ENCODE assay signal across 9 cellular contexts in the genomic region with DNA sequence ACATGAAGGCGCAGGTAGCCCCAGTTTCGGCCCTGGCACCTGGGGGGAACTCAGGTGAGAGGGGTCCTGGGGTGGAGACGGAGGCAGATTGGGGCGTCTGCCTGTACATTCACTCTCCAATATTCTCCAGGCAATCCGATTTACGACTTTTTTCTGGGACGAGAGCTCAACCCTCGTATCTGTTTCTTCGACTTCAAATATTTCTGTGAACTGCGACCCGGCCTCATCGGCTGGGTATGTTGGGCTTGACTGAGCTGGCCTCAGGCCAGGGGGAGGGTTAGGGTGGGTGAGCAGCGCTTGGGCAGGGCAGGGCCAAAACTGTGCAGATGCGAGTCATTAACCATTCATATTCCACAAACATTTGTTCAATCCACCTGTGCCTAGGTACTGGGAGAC. TPM values are rescaled to one million over a fixed set of nuclear protein-coding genes. Genes with fewer than 3 reads are reported as not detected.
A peak's percentile ranks its signal among the peaks of the same experiment; 100 is the strongest.
DNase-seq lines count a peak whose midpoint lies in the region; ATAC-seq and TF ChIP-seq lines count a peak whose summit lies in the region.
"Had no signal": no experiment of that assay in that cellular context is flagged by ENCODE, and none has a peak within 500 bp of the region (broad histone marks: within the 10 kb centered on the region; RNA-seq: fewer than 3 reads in every experiment).

No MANE protein-coding gene starts in this region.

- ATAC-seq in mucosa of descending colon (no peak), GM18858 (IDR thresholded peaks at IDR 0.05; ENCODE audit: unreplicated experiment) (no peak)

- H3K4me3 ChIP-seq in AG04450 (ENCODE audit: low read depth, low read length) (peak overlapping the region; percentile 62), HFF-Myc (replicated peaks; ENCODE audit: low read depth, low read length) (peak overlapping the region; percentile 52), astrocyte of the spinal cord (ENCODE audit: low read depth, low read length) (peak overlapping the region; percentile 54), mucosa of descending colon (no peak overlapping the region)
- H3K4me3 ChIP-seq: SJCRH30 had no signal

- H3K36me3 ChIP-seq in mucosa of descending colon (ENCODE audit: low read depth) = no peaks in the 10 kb centered on the region

- peaks cover 3% of the 10 kb centered on the region; the same call in 1 of the 2 replicates for H3K9me3 ChIP-seq in AG04450 (ENCODE audit: control insufficient read depth, insufficient read depth, low read length)
- no peaks in the 10 kb centered on the region for H3K9me3 ChIP-seq in mucosa of descending colon
- H3K9me3 ChIP-seq: SJCRH30 had no signal

- POLR2A ChIA-PET in AG04450 (lab: Yijun Ruan, JAX) = interaction anchor here (1.2 kb wide), 1 partner anchor 9 kb away, joined by 3 read pairs; a partner anchor contains a TSS

- TF ChIP-seq CTCF in AG04450 (IDR thresholded peaks at IDR 0.05; ENCODE audit: low read depth, low read length) (no peak), HFF-Myc (IDR thresholded peaks at IDR 0.05; ENCODE audit: low read depth, low read length, missing control alignments) (no peak), astrocyte of the spinal cord (IDR thresholded peaks at IDR 0.05; ENCODE audit: low read depth, low read length) (no peak), mucosa of descending colon (IDR thresholded peaks at IDR 0.05) (no peak)

- DNase-seq in AG04450 (ENCODE audit: low read depth, low spot score) (no peak), HFF-Myc (ENCODE audit: extremely low read depth, low read depth) (no peak), astrocyte of the spinal cord (ENCODE audit: low read depth, low spot score) (no peak), mucosa of gallbladder (ENCODE audit: low spot score) (peak; percentile 17), mucosa of descending colon (no peak), AG08396 (ENCODE audit: low spot score) (no peak)
- DNase-seq in activated CD8-positive, alpha-beta memory T cell treated with anti-CD3 and anti-CD28 coated beads, Interleukin-2, amount 50 U/mL, for 48 hours = no peak
- DNase-seq: SJCRH30 had no signal

- no peaks in the 10 kb centered on the region for H3K27me3 ChIP-seq in AG04450 (ENCODE audit: control insufficient read depth, insufficient read depth, low read length)
- H3K27me3 ChIP-seq: SJCRH30 had no signal

- CTCF ChIA-PET in AG04450 (lab: Charles Lee) = interaction anchor here (1.0 to 1.3 kb wide), 5 partner anchors 9 to 28 kb away, joined by 4 to 6 read pairs (median 4); a partner anchor contains a TSS

- intact Hi-C loops in mucosa of descending colon (cut with DNase I, micrococcal nuclease) = no loop called here

- in situ Hi-C loops in astrocyte of the spinal cord (cut with HindIII; ENCODE audit: low sequenced_read_pairs) = no loop called here

- H3K27ac ChIP-seq in AG04450 (ENCODE audit: low read depth, low read length) = no peak overlapping the region
- H3K27ac ChIP-seq: SJCRH30 had no signal

- H3K4me1 ChIP-seq in mucosa of descending colon (ENCODE audit: low read depth) = peaks cover 34% of the 10 kb centered on the region

RNA-seq across cellular contexts. Expression of a gene that starts 1.7 kb away (rescaled TPM):
- polyA plus RNA-seq in AG04450 (2011; rRNA removed) = 10.3 and 15.1 TPM in 2 replicates
- 11.6 and 20.0 TPM in 2 replicates for polyA minus RNA-seq in AG04450 (2011; rRNA and poly(A)+ RNA removed)
- total RNA-seq in mucosa of gallbladder = 184 TPM
- 10 to 100 TPM; 13.1 to 25.7 (median 23.6) TPM for total RNA-seq in mucosa of descending colon

RNA-seq across cellular contexts. Expression of a gene that starts 4.1 kb away (rescaled TPM):
- polyA plus RNA-seq in AG04450 (2011; rRNA removed) = 3.1 and 3.6 TPM in 2 replicates
- polyA minus RNA-seq in AG04450 (2011; rRNA and poly(A)+ RNA removed) = 1.00 and 1.6 TPM in 2 replicates
- total RNA-seq in mucosa of gallbladder = 15.1 TPM
- total RNA-seq in mucosa of descending colon = 1 to 10 TPM; 5.1 to 8.3 (median 6.0) TPM

RNA-seq across cellular contexts. Expression of a gene that starts 8.6 kb away (rescaled TPM):
- 426 and 504 TPM in 2 replicates for polyA plus RNA-seq in AG04450 (2011; rRNA removed)
- 136 and 146 TPM in 2 replicates for polyA minus RNA-seq in AG04450 (2011; rRNA and poly(A)+ RNA removed)
- total RNA-seq in mucosa of gallbladder (835 TPM), mucosa of descending colon (100 to 1,000 TPM; 680 to 873 (median 705) TPM)

RNA-seq across cellular contexts. Expression of a gene that starts 8.8 kb away (rescaled TPM):
- 54.2 and 55.7 TPM in 2 replicates for polyA plus RNA-seq in AG04450 (2011; rRNA removed)
- 30.5 and 32.4 TPM in 2 replicates for polyA minus RNA-seq in AG04450 (2011; rRNA and poly(A)+ RNA removed)
- total RNA-seq in mucosa of gallbladder (46.5 TPM), mucosa of descending colon (10 to 100 TPM; 42.6 to 48.5 (median 45.4) TPM)

RNA-seq across cellular contexts. Expression of a gene that starts 17.3 kb away (rescaled TPM):
- 38.9 and 74.1 TPM in 2 replicates for polyA plus RNA-seq in AG04450 (2011; rRNA removed)
- polyA minus RNA-seq in AG04450 (2011; rRNA and poly(A)+ RNA removed) = 111 and 136 TPM in 2 replicates
- total RNA-seq in mucosa of gallbladder = 116 TPM
- 100 to 1,000 TPM; 149 to 200 (median 156) TPM for total RNA-seq in mucosa of descending colon
